ENCODE assay signal across 8 cellular contexts in the genomic region with DNA sequence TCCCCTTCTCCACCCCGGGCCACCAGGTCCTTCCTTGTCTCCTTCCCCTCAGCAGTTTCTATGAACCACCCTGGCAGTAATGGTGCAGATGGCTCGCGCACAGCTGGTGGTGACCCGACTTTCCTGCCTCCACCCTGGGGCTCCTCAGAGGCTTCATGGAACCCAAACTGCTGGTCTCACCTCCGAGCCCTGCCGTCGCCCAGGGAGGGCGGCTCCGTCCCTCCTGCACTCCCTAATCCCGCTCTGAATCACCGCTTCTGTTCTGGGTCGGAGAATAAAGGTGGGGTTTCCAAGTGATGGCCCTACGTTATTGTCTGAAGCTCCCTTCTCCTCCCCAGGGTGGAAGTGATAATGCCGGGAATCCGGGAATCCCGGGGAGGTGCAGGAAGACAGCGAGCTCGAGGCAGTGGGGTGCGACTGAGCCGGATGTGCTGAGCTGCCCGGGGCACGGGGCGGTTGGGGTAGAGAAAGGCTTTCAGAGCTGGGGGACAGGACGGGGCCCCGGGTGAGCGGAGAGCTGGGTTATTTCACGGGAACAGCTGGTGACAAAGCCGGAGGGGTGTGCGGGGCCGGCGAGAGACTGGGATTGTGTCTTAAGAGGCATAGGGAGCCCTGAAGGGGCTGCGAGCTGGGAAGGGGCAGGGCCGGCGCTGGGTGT. TPM values are rescaled to one million over a fixed set of nuclear protein-coding genes. Genes with fewer than 3 reads are reported as not detected.
DNase-seq lines count a peak whose midpoint lies in the region; ATAC-seq and TF ChIP-seq lines count a peak whose summit lies in the region.
"Had no signal": no experiment of that assay in that cellular context is flagged by ENCODE, and none has a peak within 500 bp of the region (broad histone marks: within the 10 kb centered on the region; RNA-seq: fewer than 3 reads in every experiment).

No MANE protein-coding gene starts in this region.

- intact Hi-C loops in activated CD8-positive, alpha-beta T cell treated with anti-CD3 and anti-CD28 coated beads for 36 hours (cut with micrococcal nuclease), result no loop called here

- no peak overlapping the region for H3K27ac ChIP-seq in skeletal muscle tissue (ENCODE audit: low read depth, low read length)

- no peak for DNase-seq in HFFc6
- peak; percentile 12 for DNase-seq in activated CD8-positive, alpha-beta T cell treated with anti-CD3 and anti-CD28 coated beads for 36 hours
- DNase-seq in SHP77 treated with DMSO at 0.1 percent for 48 hours (lab: John Stamatoyannopoulos, UW), result no peak
- DNase-seq in OCI-M1 (lab: John Stamatoyannopoulos, UW), result no peak
- no peak for DNase-seq in NCI-H1092 treated with DMSO at 0.1 percent for 48 hours (lab: John Stamatoyannopoulos, UW)
- DNase-seq: stimulated activated CD4-positive, alpha-beta T cell treated with anti-CD3 and anti-CD28 coated beads, Interleukin-2, amount 100 ng/mL, for 48 hours had no signal

- H3K36me3 Mint-ChIP-seq in HFFc6 (ENCODE audit: low read depth), result no peaks in the 10 kb centered on the region
- H3K36me3 Mint-ChIP-seq in activated CD8-positive, alpha-beta T cell treated with anti-CD3 and anti-CD28 coated beads for 36 hours (ENCODE audit: low read depth), result peaks cover 4% of the 10 kb centered on the region

- POLR2A ChIA-PET in activated CD8-positive, alpha-beta T cell treated with anti-CD3 and anti-CD28 coated beads for 36 hours (lab: Charles Lee), result interaction anchor here (0.7 kb wide), 1 partner anchor 17 kb away, joined by 4 read pairs; no protein-coding TSS in a partner anchor

- H3K4me3 ChIP-seq in iPS-18c (ENCODE audit: insufficient read depth, low read depth, low read length) (peak overlapping the region; percentile 85), skeletal muscle tissue (ENCODE audit: low read length in 3 of 3) (peak overlapping the region in 2 of 3 donors; percentile 46 to 52)

- CTCF ChIA-PET in activated CD8-positive, alpha-beta T cell treated with anti-CD3 and anti-CD28 coated beads for 36 hours (lab: Charles Lee), result interaction anchor here (1.6 to 2.2 kb wide), 3 partner anchors 17 to 146 kb away, joined by 5 to 6 read pairs (median 5); no protein-coding TSS in a partner anchor

- peaks cover 6 to 10% (median 8%) of the 10 kb centered on the region in 3 donors for H3K4me1 ChIP-seq in skeletal muscle tissue (ENCODE audit: control insufficient read depth in 3 of 3, insufficient read depth in 3 of 3, low read length in 3 of 3)

- H3K36me3 ChIP-seq in skeletal muscle tissue (ENCODE audit: control insufficient read depth in 3 of 3, insufficient read depth in 3 of 3, low read length in 3 of 3), result no peaks in the 10 kb centered on the region

- H3K9me3 ChIP-seq in iPS-18c (ENCODE audit: control insufficient read depth, insufficient read depth, low read length) (peaks cover 2% of the 10 kb centered on the region), skeletal muscle tissue (ENCODE audit: control insufficient read depth in 3 of 3, low read length in 3 of 3) (no peaks in the 10 kb centered on the region)

- H3K27me3 Mint-ChIP-seq in HFFc6 (ENCODE audit: insufficient read depth), result peaks cover 22% of the 10 kb centered on the region
- peaks cover 14% of the 10 kb centered on the region for H3K27me3 Mint-ChIP-seq in activated CD8-positive, alpha-beta T cell treated with anti-CD3 and anti-CD28 coated beads for 36 hours

- TF ChIP-seq CTCF in HFFc6 (IDR thresholded peaks at IDR 0.05), result no peak
- no peak for TF ChIP-seq CTCF in activated CD8-positive, alpha-beta T cell treated with anti-CD3 and anti-CD28 coated beads for 36 hours (IDR thresholded peaks at IDR 0.05)

- peak overlapping the region in 2 of 3 donors; percentile 32 to 50 for H3K9ac ChIP-seq in skeletal muscle tissue (ENCODE audit: low read depth in 1 of 3, low read length in 3 of 3)

- ATAC-seq in activated CD8-positive, alpha-beta T cell treated with anti-CD3 and anti-CD28 coated beads for 36 hours, result peak; percentile 47

- peaks cover 20% of the 10 kb centered on the region for H3K4me1 Mint-ChIP-seq in HFFc6 (ENCODE audit: low read depth)
- peaks cover 11% of the 10 kb centered on the region for H3K4me1 Mint-ChIP-seq in activated CD8-positive, alpha-beta T cell treated with anti-CD3 and anti-CD28 coated beads for 36 hours (ENCODE audit: low read depth)

- H3K27me3 ChIP-seq in skeletal muscle tissue (ENCODE audit: control insufficient read depth in 3 of 3, insufficient read depth in 3 of 3, low read length in 3 of 3), result peaks cover 12 to 23% (median 14%) of the 10 kb centered on the region in 3 donors

- H3K9me3 Mint-ChIP-seq in HFFc6, result no peaks in the 10 kb centered on the region
- no peaks in the 10 kb centered on the region for H3K9me3 Mint-ChIP-seq in activated CD8-positive, alpha-beta T cell treated with anti-CD3 and anti-CD28 coated beads for 36 hours

- no peak overlapping the region for H3K27ac Mint-ChIP-seq in HFFc6
- H3K27ac Mint-ChIP-seq in activated CD8-positive, alpha-beta T cell treated with anti-CD3 and anti-CD28 coated beads for 36 hours, result no peak overlapping the region

- H3K4me3 Mint-ChIP-seq in HFFc6, result peak overlapping the region; percentile 26; the same call in 1 of the 2 replicates
- peak overlapping the region; percentile 22 for H3K4me3 Mint-ChIP-seq in activated CD8-positive, alpha-beta T cell treated with anti-CD3 and anti-CD28 coated beads for 36 hours

RNA-seq across cellular contexts. Expression of gene FUT2, which starts 0.7 kb away (rescaled TPM):
- not detected for total RNA-seq in HFFc6 (2021; fragmentation: NEBNext Ultra II Directional; extraction: Animal tissue kit (Norgen Biotek cat#: 25700))
- total RNA-seq in activated CD8-positive, alpha-beta T cell treated with anti-CD3 and anti-CD28 coated beads for 36 hours, result not detected
- not detected for total RNA-seq in skeletal muscle tissue

RNA-seq across cellular contexts. Expression of gene MAMSTR, which starts 23.0 kb away (rescaled TPM):
- 1 to 10 TPM; 2.7 to 4.5 (median 3.0) TPM for total RNA-seq in HFFc6 (2021; fragmentation: NEBNext Ultra II Directional; extraction: Animal tissue kit (Norgen Biotek cat#: 25700))
- total RNA-seq in activated CD8-positive, alpha-beta T cell treated with anti-CD3 and anti-CD28 coated beads for 36 hours, result 1 to 10 TPM in 1 of 2 experiments, under 1 TPM in 1; 0.56 to 1.0 TPM
- 5.2 TPM for total RNA-seq in skeletal muscle tissue

RNA-seq across cellular contexts. Expression of gene NTN5, which starts 23.7 kb away (rescaled TPM):
- under 1 TPM in 4 of 6 experiments, not detected in 2; 0.12 to 0.23 (median 0.18) TPM for total RNA-seq in HFFc6 (2021; fragmentation: NEBNext Ultra II Directional; extraction: Animal tissue kit (Norgen Biotek cat#: 25700))
- under 1 TPM; 0.16 to 0.83 TPM for total RNA-seq in activated CD8-positive, alpha-beta T cell treated with anti-CD3 and anti-CD28 coated beads for 36 hours
- total RNA-seq in skeletal muscle tissue, result under 0.01 TPM

RNA-seq across cellular contexts. Expression of gene RASIP1, which starts 43.9 kb away (rescaled TPM):
- total RNA-seq in HFFc6 (2021; fragmentation: NEBNext Ultra II Directional; extraction: Animal tissue kit (Norgen Biotek cat#: 25700)), result under 1 TPM in 1 of 6 experiments, not detected in 5; 0.07 TPM
- total RNA-seq in activated CD8-positive, alpha-beta T cell treated with anti-CD3 and anti-CD28 coated beads for 36 hours, result 1 to 10 TPM in 1 of 2 experiments, under 1 TPM in 1; 0.72 to 1.2 TPM
- total RNA-seq in skeletal muscle tissue, result 23.5 TPM

RNA-seq across cellular contexts. Expression of gene IZUMO1, which starts 50.2 kb away (rescaled TPM):
- not detected for total RNA-seq in HFFc6 (2021; fragmentation: NEBNext Ultra II Directional; extraction: Animal tissue kit (Norgen Biotek cat#: 25700))
- not detected for total RNA-seq in activated CD8-positive, alpha-beta T cell treated with anti-CD3 and anti-CD28 coated beads for 36 hours
- 0.52 TPM for total RNA-seq in skeletal muscle tissue
